ENCODE assay signal across 24 cellular contexts in genomic region chr12:31225656-31226535, GRCh38.
A peak's percentile ranks its signal among the peaks of the same experiment; 100 is the strongest.
DNase-seq lines count a peak whose midpoint lies in the region; ATAC-seq and TF ChIP-seq lines count a peak whose summit lies in the region.
"Had no signal": no experiment of that assay in that cellular context is flagged by ENCODE, and none has a peak within 500 bp of the region (broad histone marks: within the 10 kb centered on the region; RNA-seq: fewer than 3 reads in every experiment).

No MANE protein-coding gene starts in this region.

- no peaks in the 10 kb centered on the region for H3K27me3 ChIP-seq in neural progenitor cell
- no peaks in the 10 kb centered on the region for H3K27me3 ChIP-seq in BE2C
- H3K27me3 ChIP-seq: BLaER1, SJCRH30 had no signal

- no peak overlapping the region for H3K4me2 ChIP-seq in neural progenitor cell
- H3K4me2 ChIP-seq: BLaER1 had no signal

- ATAC-seq in esophagus mucosa = peak; percentile 24
- ATAC-seq: K562, PC-3, Right ventricle myocardium inferior had no signal

- H3K27ac Mint-ChIP-seq in activated naive CD4-positive, alpha-beta T cell treated with anti-CD3 and anti-CD28 coated beads, Interleukin-2, amount 50 U/mL, for 24 hours = peak overlapping the region; percentile 11
- peak overlapping the region; percentile 91 for H3K27ac Mint-ChIP-seq in neural progenitor cell
- H3K27ac Mint-ChIP-seq: CD4-positive, CD25-positive, alpha-beta regulatory T cell had no signal

- H3K4me1 ChIP-seq in neural progenitor cell = peaks cover 11% of the 10 kb centered on the region
- peaks cover 4% of the 10 kb centered on the region; the same call in 1 of the 2 replicates for H3K4me1 ChIP-seq in BE2C
- H3K4me1 ChIP-seq: BLaER1, SJCRH30 had no signal

- H3K79me2 ChIP-seq in neural progenitor cell (ENCODE audit: low read depth) = no peaks in the 10 kb centered on the region

- H4K20me1 ChIP-seq in neural progenitor cell (ENCODE audit: low read depth) = no peaks in the 10 kb centered on the region
- H4K20me1 ChIP-seq: BLaER1 had no signal

- no peak overlapping the region for H3K4me3 ChIP-seq in neural progenitor cell
- no peak overlapping the region for H3K4me3 ChIP-seq in BE2C (ENCODE audit: low read depth, low read length)
- H3K4me3 ChIP-seq: BLaER1, GM23248, K562, SJCRH30 had no signal

- H3K36me3 ChIP-seq in neural progenitor cell = no peaks in the 10 kb centered on the region
- no peaks in the 10 kb centered on the region for H3K36me3 ChIP-seq in BE2C
- H3K36me3 ChIP-seq: BLaER1, SJCRH30 had no signal

- no peak for DNase-seq in activated naive CD4-positive, alpha-beta T cell treated with anti-CD3 and anti-CD28 coated beads, Interleukin-2, amount 50 U/mL, for 16 hours
- no peak for DNase-seq in neural progenitor cell (ENCODE audit: low spot score)
- DNase-seq in BE2C = no peak
- no peak for DNase-seq in KG1 (lab: John Stamatoyannopoulos, UW)
- DNase-seq in iPS-NIHi7 (ENCODE audit: extremely low spot score) = no peak
- DNase-seq in NCI-H748 treated with DMSO at 0.1 percent for 48 hours (lab: John Stamatoyannopoulos, UW) = no peak
- DNase-seq: CD4-positive, CD25-positive, alpha-beta regulatory T cell; DMS153; DND-41; GM23248; MV-4-11; NCI-H1105; NCI-H1436 treated with DMSO at 0.1 percent for 48 hours; NCI-H187 treated with DMSO at 0.1 percent for 48 hours; NCI-H2107; NK-92 treated with Interleukin-12 subunit alpha and Interleukin-12 subunit beta, amount 100 ng/mL, for 24 hours; PC-3; SJCRH30 had no signal

- H3K27ac ChIP-seq in neural progenitor cell = no peak overlapping the region
- H3K27ac ChIP-seq: 22Rv1, BLaER1, GM23248, SJCRH30 had no signal

- H3K4me1 Mint-ChIP-seq in activated naive CD4-positive, alpha-beta T cell treated with anti-CD3 and anti-CD28 coated beads, Interleukin-2, amount 50 U/mL, for 24 hours = no peaks in the 10 kb centered on the region
- peaks cover 23% of the 10 kb centered on the region for H3K4me1 Mint-ChIP-seq in neural progenitor cell

- H3K4me3 Mint-ChIP-seq in activated naive CD4-positive, alpha-beta T cell treated with anti-CD3 and anti-CD28 coated beads, Interleukin-2, amount 50 U/mL, for 24 hours = no peak overlapping the region
- no peak overlapping the region for H3K4me3 Mint-ChIP-seq in neural progenitor cell
- H3K4me3 Mint-ChIP-seq: CD4-positive, CD25-positive, alpha-beta regulatory T cell had no signal

- H3K27me3 Mint-ChIP-seq in activated naive CD4-positive, alpha-beta T cell treated with anti-CD3 and anti-CD28 coated beads, Interleukin-2, amount 50 U/mL, for 24 hours = no peaks in the 10 kb centered on the region
- H3K27me3 Mint-ChIP-seq in neural progenitor cell (ENCODE audit: insufficient read depth, low read depth) = peaks cover 6% of the 10 kb centered on the region
- H3K27me3 Mint-ChIP-seq: CD4-positive, CD25-positive, alpha-beta regulatory T cell had no signal

- no peaks in the 10 kb centered on the region for H3F3A ChIP-seq in neural progenitor cell (ENCODE audit: low read depth)

- H3K9me3 Mint-ChIP-seq in activated naive CD4-positive, alpha-beta T cell treated with anti-CD3 and anti-CD28 coated beads, Interleukin-2, amount 50 U/mL, for 24 hours = no peaks in the 10 kb centered on the region
- peaks cover 8% of the 10 kb centered on the region for H3K9me3 Mint-ChIP-seq in neural progenitor cell

- no peak overlapping the region for H3K9ac ChIP-seq in neural progenitor cell
- H3K9ac ChIP-seq: BLaER1, GM23248 had no signal

- no peak for TF ChIP-seq CTCF in neural progenitor cell (IDR thresholded peaks at IDR 0.05)
- no peak for TF ChIP-seq CTCF in BE2C (IDR thresholded peaks at IDR 0.05; ENCODE audit: low read depth, low read length)

- no peak overlapping the region for H2AFZ ChIP-seq in neural progenitor cell (replicated peaks)
- H2AFZ ChIP-seq: GM23248 had no signal

- no peaks in the 10 kb centered on the region for H3K36me3 Mint-ChIP-seq in activated naive CD4-positive, alpha-beta T cell treated with anti-CD3 and anti-CD28 coated beads, Interleukin-2, amount 50 U/mL, for 24 hours
- no peaks in the 10 kb centered on the region for H3K36me3 Mint-ChIP-seq in neural progenitor cell
- H3K36me3 Mint-ChIP-seq: CD4-positive, CD25-positive, alpha-beta regulatory T cell had no signal

- H3K9me3 ChIP-seq in neural progenitor cell (ENCODE audit: low read depth) (no peaks in the 10 kb centered on the region), BE2C (no peaks in the 10 kb centered on the region)
- H3K9me3 ChIP-seq: SJCRH30 had no signal
